In genomic region chr19:32631381-32631780, GRCh38 we compare ENCODE assay signal across 1 cellular context.
TF ChIP-seq lines count a peak whose summit lies in the region.

No MANE protein-coding gene starts in this region.

TF ChIP-seq in K562, 482 proteins besides CTCF, POLR2A, EP300 and RAD21:
- TF ChIP-seq U2AF2 (optimal IDR thresholded peaks at IDR 0.05; ENCODE audit: low read depth, low read length) = no peak
- no peak for TF ChIP-seq LCOR (CRISPR knock-in tag; IDR thresholded peaks at IDR 0.05)
- no peak for TF ChIP-seq CTCFL (IDR thresholded peaks at IDR 0.05; ENCODE audit: borderline replicate concordance, insufficient read depth, low read depth, low read length, poor library complexity, severe bottlenecking)
- TF ChIP-seq RHOXF2B (CRISPR knock-in tag; conservative IDR thresholded peaks at IDR 0.05) = no peak
- TF ChIP-seq AFF4 (CRISPR knock-in tag; IDR thresholded peaks at IDR 0.05) = no peak
